ENCODE assay signal across 1 cellular context in genomic region chr6:13360671-13361540, GRCh38.
TF ChIP-seq lines count a peak whose summit lies in the region.

No MANE protein-coding gene starts in this region.

TF ChIP-seq in K562, 482 proteins besides CTCF, POLR2A, EP300 and RAD21 (continued from another document):
- TF ChIP-seq PATZ1 (CRISPR knock-in tag; IDR thresholded peaks at IDR 0.05; ENCODE audit: borderline replicate concordance) (no peak), RNF2 (IDR thresholded peaks at IDR 0.05) (peak; percentile 97; the same call in 1 of the 2 replicates), KLF16 (IDR thresholded peaks at IDR 0.05) (peak; percentile 87), JUN (IDR thresholded peaks at IDR 0.05; ENCODE audit: borderline replicate concordance, low read depth, low read length) (peak; percentile 58), JUN (CRISPR knock-in tag; IDR thresholded peaks at IDR 0.05; ENCODE audit: borderline replicate concordance) (peak; percentile 57; the same call in 1 of the 2 replicates), ZNF274 (IDR thresholded peaks at IDR 0.05; ENCODE audit: borderline replicate concordance, low read depth, low read length) (no peak), CTBP1 (IDR thresholded peaks at IDR 0.05; ENCODE audit: borderline replicate concordance) (peak; percentile 66; the same call in 1 of the 2 replicates), SMARCA4 (IDR thresholded peaks at IDR 0.05) (peak; percentile 72; the same call in 1 of the 2 replicates), ZNF311 (CRISPR knock-in tag; IDR thresholded peaks at IDR 0.05) (peak; percentile 72; the same call in 1 of the 2 replicates), ZBTB7A (IDR thresholded peaks at IDR 0.05; ENCODE audit: borderline replicate concordance, control insufficient read depth, low read depth, low read length) (no peak), ZFPM2 (CRISPR knock-in tag; IDR thresholded peaks at IDR 0.05) (no peak), MAZ (CRISPR knock-in tag; conservative IDR thresholded peaks at IDR 0.05 in 1 of 2, IDR thresholded peaks at IDR 0.05 in 1 of 2) (peak in 1 of 2 experiments; percentile 57; a peak in 2 of 4 replicates), TRIM24 (IDR thresholded peaks at IDR 0.05) (peak; percentile 71 to 76; a peak in 2 of 4 replicates), NCOR1 (IDR thresholded peaks at IDR 0.05) (peak; percentile 79), FOSL1 (tag; conservative IDR thresholded peaks at IDR 0.05) (peak; percentile 41), HDAC8 (tag; IDR thresholded peaks at IDR 0.05) (peak; percentile 73), SMARCE1 (IDR thresholded peaks at IDR 0.05) (peak; percentile 83), YY1 (IDR thresholded peaks at IDR 0.05; ENCODE audit: borderline replicate concordance in 1 of 3, control insufficient read depth in 1 of 3, extremely low read depth in 1 of 3, insufficient read depth in 3 of 3, insufficient read length in 1 of 3, insufficient replicate concordance in 2 of 3, low read depth in 1 of 3, low read length in 2 of 3) (peak in 1 of 3 experiments; percentile 8), MAFF (IDR thresholded peaks at IDR 0.05; ENCODE audit: low read length) (no peak), HIVEP1 (CRISPR knock-in tag; IDR thresholded peaks at IDR 0.05) (0 out of 2 replicates have a peak, but pooled peaks have one; percentile 8)
- TF ChIP-seq, protein P1, sequence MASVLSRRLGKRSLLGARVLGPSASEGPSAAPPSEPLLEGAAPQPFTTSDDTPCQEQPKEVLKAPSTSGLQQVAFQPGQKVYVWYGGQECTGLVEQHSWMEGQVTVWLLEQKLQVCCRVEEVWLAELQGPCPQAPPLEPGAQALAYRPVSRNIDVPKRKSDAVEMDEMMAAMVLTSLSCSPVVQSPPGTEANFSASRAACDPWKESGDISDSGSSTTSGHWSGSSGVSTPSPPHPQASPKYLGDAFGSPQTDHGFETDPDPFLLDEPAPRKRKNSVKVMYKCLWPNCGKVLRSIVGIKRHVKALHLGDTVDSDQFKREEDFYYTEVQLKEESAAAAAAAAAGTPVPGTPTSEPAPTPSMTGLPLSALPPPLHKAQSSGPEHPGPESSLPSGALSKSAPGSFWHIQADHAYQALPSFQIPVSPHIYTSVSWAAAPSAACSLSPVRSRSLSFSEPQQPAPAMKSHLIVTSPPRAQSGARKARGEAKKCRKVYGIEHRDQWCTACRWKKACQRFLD (CRISPR knock-in tag; IDR thresholded peaks at IDR 0.05) = peak; percentile 96
- TF ChIP-seq, protein P2, sequence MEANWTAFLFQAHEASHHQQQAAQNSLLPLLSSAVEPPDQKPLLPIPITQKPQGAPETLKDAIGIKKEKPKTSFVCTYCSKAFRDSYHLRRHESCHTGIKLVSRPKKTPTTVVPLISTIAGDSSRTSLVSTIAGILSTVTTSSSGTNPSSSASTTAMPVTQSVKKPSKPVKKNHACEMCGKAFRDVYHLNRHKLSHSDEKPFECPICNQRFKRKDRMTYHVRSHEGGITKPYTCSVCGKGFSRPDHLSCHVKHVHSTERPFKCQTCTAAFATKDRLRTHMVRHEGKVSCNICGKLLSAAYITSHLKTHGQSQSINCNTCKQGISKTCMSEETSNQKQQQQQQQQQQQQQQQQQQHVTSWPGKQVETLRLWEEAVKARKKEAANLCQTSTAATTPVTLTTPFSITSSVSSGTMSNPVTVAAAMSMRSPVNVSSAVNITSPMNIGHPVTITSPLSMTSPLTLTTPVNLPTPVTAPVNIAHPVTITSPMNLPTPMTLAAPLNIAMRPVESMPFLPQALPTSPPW (CRISPR knock-in tag; IDR thresholded peaks at IDR 0.05) = peak; percentile 43
- TF ChIP-seq, protein P3, sequence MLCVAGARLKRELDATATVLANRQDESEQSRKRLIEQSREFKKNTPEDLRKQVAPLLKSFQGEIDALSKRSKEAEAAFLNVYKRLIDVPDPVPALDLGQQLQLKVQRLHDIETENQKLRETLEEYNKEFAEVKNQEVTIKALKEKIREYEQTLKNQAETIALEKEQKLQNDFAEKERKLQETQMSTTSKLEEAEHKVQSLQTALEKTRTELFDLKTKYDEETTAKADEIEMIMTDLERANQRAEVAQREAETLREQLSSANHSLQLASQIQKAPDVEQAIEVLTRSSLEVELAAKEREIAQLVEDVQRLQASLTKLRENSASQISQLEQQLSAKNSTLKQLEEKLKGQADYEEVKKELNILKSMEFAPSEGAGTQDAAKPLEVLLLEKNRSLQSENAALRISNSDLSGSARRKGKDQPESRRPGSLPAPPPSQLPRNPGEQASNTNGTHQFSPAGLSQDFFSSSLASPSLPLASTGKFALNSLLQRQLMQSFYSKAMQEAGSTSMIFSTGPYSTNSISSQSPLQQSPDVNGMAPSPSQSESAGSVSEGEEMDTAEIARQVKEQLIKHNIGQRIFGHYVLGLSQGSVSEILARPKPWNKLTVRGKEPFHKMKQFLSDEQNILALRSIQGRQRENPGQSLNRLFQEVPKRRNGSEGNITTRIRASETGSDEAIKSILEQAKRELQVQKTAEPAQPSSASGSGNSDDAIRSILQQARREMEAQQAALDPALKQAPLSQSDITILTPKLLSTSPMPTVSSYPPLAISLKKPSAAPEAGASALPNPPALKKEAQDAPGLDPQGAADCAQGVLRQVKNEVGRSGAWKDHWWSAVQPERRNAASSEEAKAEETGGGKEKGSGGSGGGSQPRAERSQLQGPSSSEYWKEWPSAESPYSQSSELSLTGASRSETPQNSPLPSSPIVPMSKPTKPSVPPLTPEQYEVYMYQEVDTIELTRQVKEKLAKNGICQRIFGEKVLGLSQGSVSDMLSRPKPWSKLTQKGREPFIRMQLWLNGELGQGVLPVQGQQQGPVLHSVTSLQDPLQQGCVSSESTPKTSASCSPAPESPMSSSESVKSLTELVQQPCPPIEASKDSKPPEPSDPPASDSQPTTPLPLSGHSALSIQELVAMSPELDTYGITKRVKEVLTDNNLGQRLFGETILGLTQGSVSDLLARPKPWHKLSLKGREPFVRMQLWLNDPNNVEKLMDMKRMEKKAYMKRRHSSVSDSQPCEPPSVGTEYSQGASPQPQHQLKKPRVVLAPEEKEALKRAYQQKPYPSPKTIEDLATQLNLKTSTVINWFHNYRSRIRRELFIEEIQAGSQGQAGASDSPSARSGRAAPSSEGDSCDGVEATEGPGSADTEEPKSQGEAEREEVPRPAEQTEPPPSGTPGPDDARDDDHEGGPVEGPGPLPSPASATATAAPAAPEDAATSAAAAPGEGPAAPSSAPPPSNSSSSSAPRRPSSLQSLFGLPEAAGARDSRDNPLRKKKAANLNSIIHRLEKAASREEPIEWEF (CRISPR knock-in tag; IDR thresholded peaks at IDR 0.05) = peak; percentile 78; the same call in 1 of the 2 replicates
- TF ChIP-seq, protein P4, sequence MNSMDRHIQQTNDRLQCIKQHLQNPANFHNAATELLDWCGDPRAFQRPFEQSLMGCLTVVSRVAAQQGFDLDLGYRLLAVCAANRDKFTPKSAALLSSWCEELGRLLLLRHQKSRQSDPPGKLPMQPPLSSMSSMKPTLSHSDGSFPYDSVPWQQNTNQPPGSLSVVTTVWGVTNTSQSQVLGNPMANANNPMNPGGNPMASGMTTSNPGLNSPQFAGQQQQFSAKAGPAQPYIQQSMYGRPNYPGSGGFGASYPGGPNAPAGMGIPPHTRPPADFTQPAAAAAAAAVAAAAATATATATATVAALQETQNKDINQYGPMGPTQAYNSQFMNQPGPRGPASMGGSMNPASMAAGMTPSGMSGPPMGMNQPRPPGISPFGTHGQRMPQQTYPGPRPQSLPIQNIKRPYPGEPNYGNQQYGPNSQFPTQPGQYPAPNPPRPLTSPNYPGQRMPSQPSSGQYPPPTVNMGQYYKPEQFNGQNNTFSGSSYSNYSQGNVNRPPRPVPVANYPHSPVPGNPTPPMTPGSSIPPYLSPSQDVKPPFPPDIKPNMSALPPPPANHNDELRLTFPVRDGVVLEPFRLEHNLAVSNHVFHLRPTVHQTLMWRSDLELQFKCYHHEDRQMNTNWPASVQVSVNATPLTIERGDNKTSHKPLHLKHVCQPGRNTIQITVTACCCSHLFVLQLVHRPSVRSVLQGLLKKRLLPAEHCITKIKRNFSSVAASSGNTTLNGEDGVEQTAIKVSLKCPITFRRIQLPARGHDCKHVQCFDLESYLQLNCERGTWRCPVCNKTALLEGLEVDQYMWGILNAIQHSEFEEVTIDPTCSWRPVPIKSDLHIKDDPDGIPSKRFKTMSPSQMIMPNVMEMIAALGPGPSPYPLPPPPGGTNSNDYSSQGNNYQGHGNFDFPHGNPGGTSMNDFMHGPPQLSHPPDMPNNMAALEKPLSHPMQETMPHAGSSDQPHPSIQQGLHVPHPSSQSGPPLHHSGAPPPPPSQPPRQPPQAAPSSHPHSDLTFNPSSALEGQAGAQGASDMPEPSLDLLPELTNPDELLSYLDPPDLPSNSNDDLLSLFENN (IDR thresholded peaks at IDR 0.05; ENCODE audit: low read depth in 2 of 2, low read length in 2 of 2) = peak in 1 of 2 experiments; percentile 83; a peak in 2 of 4 replicates
- TF ChIP-seq, protein P5, sequence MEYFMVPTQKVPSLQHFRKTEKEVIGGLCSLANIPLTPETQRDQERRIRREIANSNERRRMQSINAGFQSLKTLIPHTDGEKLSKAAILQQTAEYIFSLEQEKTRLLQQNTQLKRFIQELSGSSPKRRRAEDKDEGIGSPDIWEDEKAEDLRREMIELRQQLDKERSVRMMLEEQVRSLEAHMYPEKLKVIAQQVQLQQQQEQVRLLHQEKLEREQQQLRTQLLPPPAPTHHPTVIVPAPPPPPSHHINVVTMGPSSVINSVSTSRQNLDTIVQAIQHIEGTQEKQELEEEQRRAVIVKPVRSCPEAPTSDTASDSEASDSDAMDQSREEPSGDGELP (CRISPR knock-in tag; IDR thresholded peaks at IDR 0.05; ENCODE audit: borderline replicate concordance) = peak; percentile 45; the same call in 1 of the 2 replicates
TF ChIP-seq in K562: peak in this region for 87.
